5 cellular contexts compared by ENCODE assay signal in the genomic region with DNA sequence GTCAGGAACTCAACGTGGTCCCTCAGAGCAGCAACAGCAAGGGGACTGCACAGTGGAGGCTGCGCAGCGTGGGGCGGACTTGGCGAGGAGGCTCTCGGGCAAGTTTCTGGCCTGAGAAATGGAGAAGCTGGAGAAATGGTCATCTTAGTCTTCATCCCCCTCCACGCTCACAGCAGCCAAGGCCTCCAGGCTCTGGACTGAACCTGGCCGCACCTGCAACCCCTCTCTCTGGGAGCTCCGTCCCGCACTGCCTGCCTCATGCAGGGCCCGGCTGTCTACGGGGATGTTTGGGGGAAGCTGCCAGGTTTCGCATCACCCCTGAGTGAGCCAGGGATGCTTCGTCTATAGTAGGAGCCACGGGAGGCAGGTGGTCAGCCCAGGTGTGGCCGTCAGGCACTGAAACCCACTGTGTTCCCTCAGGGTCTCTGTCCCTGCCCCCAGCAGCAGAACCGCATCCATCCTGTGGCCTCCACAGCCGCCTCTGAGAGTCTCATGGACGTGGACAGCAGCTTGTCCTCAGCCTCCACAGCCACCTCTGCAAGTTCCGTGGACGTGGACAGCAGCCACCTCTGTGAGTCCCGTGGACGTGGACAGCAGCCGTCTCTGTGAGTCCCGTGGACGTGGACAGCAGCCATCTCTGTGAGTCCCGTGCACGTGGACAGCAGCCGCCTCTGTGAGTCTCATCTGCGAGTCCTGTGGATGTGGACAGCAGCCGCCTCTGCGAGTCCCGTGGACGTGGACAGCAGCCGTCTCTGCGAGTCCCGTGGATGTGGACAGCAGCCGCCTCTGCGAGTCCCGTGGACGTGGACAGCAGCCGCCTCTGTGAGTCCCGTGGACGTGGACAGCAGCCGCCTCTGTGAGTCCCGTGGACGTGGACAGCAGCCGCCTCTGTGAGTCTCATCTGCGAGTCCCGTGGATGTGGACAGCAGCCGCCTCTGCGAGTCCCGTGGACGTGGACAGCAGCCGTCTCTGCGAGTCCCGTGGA. TPM values are rescaled to one million over a fixed set of nuclear protein-coding genes. Genes with fewer than 3 reads are reported as not detected.
"Had no signal": no experiment of that assay in that cellular context is flagged by ENCODE, and none has a peak within 500 bp of the region (broad histone marks: within the 10 kb centered on the region; RNA-seq: fewer than 3 reads in every experiment).

No MANE protein-coding gene starts in this region.

RNA-seq across cellular contexts. Expression of gene GALNT9, which starts 29.1 kb away (rescaled TPM):
- total RNA-seq: activated B cell treated with CpG ODN at 0.5 μM for 24 hours; activated T-helper 1 cell treated with anti-CD3 and anti-CD28 coated beads, Interleukin-12 subunit alpha, Interleukin-12 subunit beta, Interleukin-2, Interleukin-4 antibody, amounts not matched to agents 30 ng/mL and 10 ng/mL and 1 ng/mL, durations not matched to agents 14 hours and 24 hours and 36 hours; ascending aorta; SK-MEL-5; T-helper 17 cell had no signal
